In the genomic region with DNA sequence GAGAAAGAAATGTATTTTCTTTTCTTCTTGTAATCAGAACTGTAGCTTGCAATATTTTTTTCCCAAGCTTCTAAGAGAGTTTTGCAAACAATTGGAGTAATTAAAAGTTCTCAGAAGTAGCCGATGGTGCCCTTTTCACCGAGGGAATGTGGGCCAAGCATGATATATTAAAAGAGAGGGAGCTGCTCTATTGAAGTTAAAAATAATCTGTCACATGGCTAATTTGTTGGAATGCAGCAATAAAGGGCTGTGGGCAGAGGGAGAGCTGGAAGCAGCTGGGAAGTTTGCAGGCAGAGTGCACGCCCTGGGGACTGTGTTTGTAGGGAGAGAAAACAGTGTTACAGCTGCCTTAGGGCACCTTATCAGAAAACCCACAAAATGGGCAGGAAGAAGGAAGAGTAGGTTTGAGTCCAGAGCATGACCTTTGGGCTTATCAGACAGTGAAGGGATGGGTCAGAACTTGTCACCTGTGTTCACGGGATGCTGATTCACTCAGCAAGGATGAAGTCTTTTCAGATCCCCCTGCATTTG, we compare ENCODE assay signal across 12 cellular contexts. TPM values are rescaled to one million over a fixed set of nuclear protein-coding genes. Genes with fewer than 3 reads are reported as not detected.
DNase-seq lines count a peak whose midpoint lies in the region; FAIRE-seq and TF ChIP-seq lines count a peak whose summit lies in the region.
"Had no signal": no experiment of that assay in that cellular context is flagged by ENCODE, and none has a peak within 500 bp of the region (broad histone marks: within the 10 kb centered on the region; RNA-seq: fewer than 3 reads in every experiment).

No MANE protein-coding gene starts in this region.

- H3K9me3 ChIP-seq in neural progenitor cell (ENCODE audit: low read depth) (no peaks in the 10 kb centered on the region), MM.1S (replicated peaks; ENCODE audit: insufficient read depth, low read length) (no peaks in the 10 kb centered on the region)
- H3K9me3 ChIP-seq: neutrophil had no signal

- H3K79me2 ChIP-seq in neural progenitor cell (ENCODE audit: low read depth) (no peaks in the 10 kb centered on the region), MM.1S (ENCODE audit: low read length) (no peaks in the 10 kb centered on the region)

- H3K4me3 ChIP-seq in fibroblast of the aortic adventitia (ENCODE audit: low read depth, low read length) = no peak overlapping the region
- no peak overlapping the region for H3K4me3 ChIP-seq in neural progenitor cell
- no peak overlapping the region for H3K4me3 ChIP-seq in MM.1S (ENCODE audit: low read length)

- FAIRE-seq in GM19239 (lab: Jason Lieb, UNC) = no peak

- peak overlapping the region; percentile 87 for H3K27ac Mint-ChIP-seq in neural progenitor cell

- no peak overlapping the region for H3K9ac ChIP-seq in neural progenitor cell
- no peak overlapping the region for H3K9ac ChIP-seq in MM.1S (ENCODE audit: low read length)

- no peaks in the 10 kb centered on the region for H3K4me1 ChIP-seq in neural progenitor cell
- H3K4me1 ChIP-seq in MM.1S (ENCODE audit: low read length) = no peaks in the 10 kb centered on the region

- H3K36me3 Mint-ChIP-seq in neural progenitor cell = no peaks in the 10 kb centered on the region

- TF ChIP-seq CTCF in fibroblast of the aortic adventitia (IDR thresholded peaks at IDR 0.05; ENCODE audit: insufficient read depth, low read length) (no peak), neural progenitor cell (IDR thresholded peaks at IDR 0.05) (no peak), MM.1S (IDR thresholded peaks at IDR 0.05; ENCODE audit: low read length) (no peak)

- DNase-seq in AG20443 (ENCODE audit: low spot score) (peak; percentile 65), SK-MEL-5 (ENCODE audit: low read depth, low spot score) (peak; percentile 83), fibroblast of the aortic adventitia (ENCODE audit: low read depth) (peak; percentile 70), neural progenitor cell (ENCODE audit: low spot score) (peak; percentile 31), GM19239 (ENCODE audit: insufficient read length, low spot score) (no peak), NCI-H526 treated with DMSO at 0.1 percent for 48 hours (lab: John Stamatoyannopoulos, UW) (no peak), NOMO-1 (lab: John Stamatoyannopoulos, UW; ENCODE audit: unreplicated experiment in 2 of 2) (no peak), MM.1S (no peak)
- DNase-seq: activated naive CD4-positive, alpha-beta T cell treated with Interleukin-2 at 50 U/mL for 16 hours; GOT3; NCI-H2171 treated with DMSO at 0.1 percent for 48 hours had no signal

- no peak overlapping the region for H3K4me3 Mint-ChIP-seq in neural progenitor cell

- no peaks in the 10 kb centered on the region for H3K9me2 ChIP-seq in MM.1S (replicated peaks; ENCODE audit: insufficient read depth, low read length)

- in situ Hi-C loops in SK-MEL-5 (cut with HindIII; ENCODE audit: low pct_unique_long_range_greater_than_20kb, low sequenced_read_pairs) = no loop called here

- H3K27me3 Mint-ChIP-seq in neural progenitor cell (ENCODE audit: insufficient read depth, low read depth) = peaks cover 2% of the 10 kb centered on the region

- H3K9me3 Mint-ChIP-seq in neural progenitor cell = no peaks in the 10 kb centered on the region

- no peak overlapping the region for H3K4me2 ChIP-seq in neural progenitor cell
- no peak overlapping the region for H3K4me2 ChIP-seq in MM.1S (ENCODE audit: low read depth, low read length)

- H3K27ac ChIP-seq in neural progenitor cell (no peak overlapping the region), MM.1S (ENCODE audit: low read length) (no peak overlapping the region)
- H3K27ac ChIP-seq: neutrophil had no signal

- H3K36me3 ChIP-seq in neural progenitor cell = no peaks in the 10 kb centered on the region
- H3K36me3 ChIP-seq in MM.1S (replicated peaks; ENCODE audit: insufficient read depth, low read length) = no peaks in the 10 kb centered on the region
- H3K36me3 ChIP-seq: neutrophil had no signal

- H3K27me3 ChIP-seq in neural progenitor cell = no peaks in the 10 kb centered on the region
- H3K27me3 ChIP-seq in MM.1S (replicated peaks; ENCODE audit: insufficient read depth, low read length) = no peaks in the 10 kb centered on the region
- H3K27me3 ChIP-seq: neutrophil had no signal

- H2AFZ ChIP-seq in neural progenitor cell (replicated peaks) = peak overlapping the region; percentile 61
- no peak overlapping the region for H2AFZ ChIP-seq in MM.1S (ENCODE audit: low read length)

- H3K4me1 Mint-ChIP-seq in neural progenitor cell = peaks cover 29% of the 10 kb centered on the region

- H3F3A ChIP-seq in neural progenitor cell (ENCODE audit: low read depth) (no peaks in the 10 kb centered on the region), MM.1S (ENCODE audit: insufficient read depth, low read length) (no peaks in the 10 kb centered on the region)

- H4K20me1 ChIP-seq in neural progenitor cell (ENCODE audit: low read depth) (no peaks in the 10 kb centered on the region), MM.1S (ENCODE audit: insufficient read depth, low read length) (no peaks in the 10 kb centered on the region)

RNA-seq across cellular contexts. Expression of gene TERF2, which starts 18.5 kb away (rescaled TPM):
- 6.8 and 12.4 TPM in 2 replicates for total RNA-seq in SK-MEL-5 (2014; rRNA removed; shearing (Covaris generic))
- polyA plus RNA-seq in SK-MEL-5 (2015; cell fraction: cytosol; rRNA removed) = 20.3 and 22.0 TPM in 2 replicates
- polyA plus RNA-seq in SK-MEL-5 (2015; cell fraction: nucleus; rRNA removed) = 15.0 and 15.2 TPM in 2 replicates
- total RNA-seq in fibroblast of the aortic adventitia (ENCODE audit: low replicate concordance) = 20.6 and 22.2 TPM in 2 replicates
- 26.8 and 57.5 TPM in 2 replicates for total RNA-seq in neural progenitor cell (ENCODE audit: low replicate concordance)

RNA-seq across cellular contexts. Expression of gene CYB5B, which starts 20.1 kb away (rescaled TPM):
- 102 and 123 TPM in 2 replicates for total RNA-seq in SK-MEL-5 (2014; rRNA removed; shearing (Covaris generic))
- 72.4 and 106 TPM in 2 replicates for polyA plus RNA-seq in SK-MEL-5 (2015; cell fraction: cytosol; rRNA removed)
- 43.8 and 47.0 TPM in 2 replicates for polyA plus RNA-seq in SK-MEL-5 (2015; cell fraction: nucleus; rRNA removed)
- total RNA-seq in fibroblast of the aortic adventitia (ENCODE audit: low replicate concordance) (31.0 and 99.4 TPM in 2 replicates), neural progenitor cell (ENCODE audit: low replicate concordance) (67.9 and 108 TPM in 2 replicates)

RNA-seq across cellular contexts. Expression of gene TMED6, which starts 52.8 kb away (rescaled TPM):
- not detected in 2 replicates for total RNA-seq in SK-MEL-5 (2014; rRNA removed; shearing (Covaris generic))
- polyA plus RNA-seq in SK-MEL-5 (2015; cell fraction: cytosol; rRNA removed) = not detected in 2 replicates
- polyA plus RNA-seq in SK-MEL-5 (2015; cell fraction: nucleus; rRNA removed) = not detected in 2 replicates
- total RNA-seq in fibroblast of the aortic adventitia (ENCODE audit: low replicate concordance) = 0.36 TPM in 1 of 2 replicates, not detected in the other
- not detected in 2 replicates for total RNA-seq in neural progenitor cell (ENCODE audit: low replicate concordance)

Comparison
In these comparisons a context has a peak if more than half of its experiments do, and no peak if none do; other contexts are left out.
1. DNase-seq: peak in AG20443 (single experiment), SK-MEL-5 (single experiment), fibroblast of the aortic adventitia (single experiment) and neural progenitor cell (single experiment); none in GM19239 (single experiment), NCI-H526 treated with DMSO at 0.1 percent for 48 hours (single experiment), NOMO-1 (0 of 2) and MM.1S (single experiment).